In genomic region chr5:132220476-132220875, GRCh38 we compare ENCODE assay signal across 1 cellular context.
TF ChIP-seq lines count a peak whose summit lies in the region.

No MANE protein-coding gene starts in this region.

TF ChIP-seq in SK-N-SH treated with all-trans-retinoic acid at 6 μM for 48 hours, 23 proteins besides CTCF, POLR2A, EP300 and RAD21 (continued from another document):
- TF ChIP-seq CSRNP3 (CRISPR knock-in tag; IDR thresholded peaks at IDR 0.05) (no peak), OSR1 (CRISPR knock-in tag; IDR thresholded peaks at IDR 0.05) (no peak)
TF ChIP-seq in SK-N-SH treated with all-trans-retinoic acid at 6 μM for 48 hours: peak in this region for 0.
